ENCODE assay signal across 8 cellular contexts in genomic region chr12:122895757-122896636, GRCh38. TPM values are rescaled to one million over a fixed set of nuclear protein-coding genes. Genes with fewer than 3 reads are reported as not detected.
DNase-seq lines count a peak whose midpoint lies in the region; ATAC-seq and TF ChIP-seq lines count a peak whose summit lies in the region.

TSS of gene VPS37B (minus strand) at chr12:122896124. CDS start at chr12:122896062, 62 bp downstream.

- H3K27ac ChIP-seq in esophagus (ENCODE audit: low read depth in 2 of 2, low read length in 1 of 2) (peak within 1 kb of the TSS; percentile 89 to 95), muscle layer of colon (ENCODE audit: low read depth, low read length) (peak within 1 kb of the TSS; percentile 89)

- H3K4me3 Mint-ChIP-seq in activated T-cell treated with anti-CD3 and anti-CD28 coated beads, Interleukin-2, amount 50 U/mL, for 4 hours, result peak within 1 kb of the TSS; percentile 92

- no peaks in the 10 kb centered on the region for H3K27me3 Mint-ChIP-seq in activated T-cell treated with anti-CD3 and anti-CD28 coated beads, Interleukin-2, amount 50 U/mL, for 4 hours (ENCODE audit: low read depth)

- peaks cover 5% of the 10 kb centered on the region for H3K36me3 Mint-ChIP-seq in activated T-cell treated with anti-CD3 and anti-CD28 coated beads, Interleukin-2, amount 50 U/mL, for 4 hours (ENCODE audit: insufficient read depth)

- H3K4me3 ChIP-seq in NT2/D1 (ENCODE audit: insufficient read length, low read depth) (peak within 1 kb of the TSS; percentile 91), esophagus (ENCODE audit: low read depth in 1 of 2, low read length in 2 of 2) (peak within 1 kb of the TSS; percentile 74 to 85), muscle layer of colon (ENCODE audit: low read depth in 1 of 2, low read length in 2 of 2) (peak within 1 kb of the TSS; percentile 75 to 92)

- H3K4me1 ChIP-seq in NT2/D1 (ENCODE audit: insufficient read depth, insufficient read length) (no peaks in the 10 kb centered on the region), esophagus (ENCODE audit: control insufficient read depth in 2 of 2, insufficient read depth in 2 of 2, low read length in 1 of 2) (peaks cover 0 to 2% of the 10 kb centered on the region in 2 donors), muscle layer of colon (ENCODE audit: insufficient read depth, low read length) (peaks cover 26% of the 10 kb centered on the region)

- 8 to 10% methylated on average over 63 to 78 of the region's 78 CpGs for WGBS in esophagus, 2 donors

- H3K9me3 ChIP-seq in NT2/D1 (ENCODE audit: insufficient read depth, low read length), result no peaks in the 10 kb centered on the region
- H3K9me3 ChIP-seq in esophagus (ENCODE audit: control insufficient read depth in 2 of 2, insufficient read depth in 1 of 2, low read depth in 1 of 2, low read length in 1 of 2), result no peaks in the 10 kb centered on the region
- no peaks in the 10 kb centered on the region for H3K9me3 ChIP-seq in muscle layer of colon (ENCODE audit: low read length)

- H3K4me1 Mint-ChIP-seq in activated T-cell treated with anti-CD3 and anti-CD28 coated beads, Interleukin-2, amount 50 U/mL, for 4 hours (ENCODE audit: low read depth), result peaks cover 90% of the 10 kb centered on the region

- H3K27me3 ChIP-seq in NT2/D1 (ENCODE audit: insufficient read depth, insufficient read length), result no peaks in the 10 kb centered on the region
- no peaks in the 10 kb centered on the region for H3K27me3 ChIP-seq in esophagus (ENCODE audit: control insufficient read depth in 1 of 2, insufficient read depth in 2 of 2, low read length in 2 of 2)
- H3K27me3 ChIP-seq in muscle layer of colon (ENCODE audit: control insufficient read depth in 1 of 2, insufficient read depth in 2 of 2, low read length in 2 of 2), result no peaks in the 10 kb centered on the region

- ATAC-seq in HG03342 (IDR thresholded peaks at IDR 0.05; ENCODE audit: unreplicated experiment) (peak; percentile 55), HG02642 (IDR thresholded peaks at IDR 0.05; ENCODE audit: poor library complexity, unreplicated experiment) (no peak)
- peak; percentile 60 to 63 for ATAC-seq in activated T-cell treated with anti-CD3 and anti-CD28 coated beads, Interleukin-2, amount 50 U/mL, for 4 hours

- DNase-seq in GM13977 (ENCODE audit: low spot score) (peak; percentile 92), NT2/D1 (ENCODE audit: low read depth, low spot score) (peak; percentile 63)
- peak; percentile 88 for DNase-seq in activated T-cell treated with anti-CD3 and anti-CD28 coated beads, Interleukin-2, amount 50 U/mL, for 4 hours
- peak; percentile 93 for DNase-seq in stimulated activated CD8-positive, alpha-beta memory T cell treated with anti-CD3 and anti-CD28 coated beads, Interleukin-4, amount 100 ng/mL, for 48 hours

- H3K9ac ChIP-seq in NT2/D1 (ENCODE audit: insufficient read length, low read depth), result peak within 1 kb of the TSS; percentile 94
- H3K9ac ChIP-seq in muscle layer of colon (ENCODE audit: low read length), result peak within 1 kb of the TSS; percentile 92

- H3K36me3 ChIP-seq in NT2/D1 (ENCODE audit: insufficient read depth, insufficient read length, low read length), result peaks cover 15% of the 10 kb centered on the region
- no peaks in the 10 kb centered on the region for H3K36me3 ChIP-seq in esophagus (ENCODE audit: control insufficient read depth in 2 of 2, insufficient read depth in 2 of 2, low read length in 1 of 2)
- no peaks in the 10 kb centered on the region for H3K36me3 ChIP-seq in muscle layer of colon (ENCODE audit: insufficient read depth, low read length)

- TF ChIP-seq CTCF in GM13977 (IDR thresholded peaks at IDR 0.05; ENCODE audit: extremely low read depth, insufficient read depth, missing control alignments), result no peak

- in situ Hi-C loops in GM13977 (cut with MboI; ENCODE audit: low pct_unique_long_range_greater_than_20kb, low sequenced_read_pairs, unreplicated experiment), result no loop called here

- H3K9me3 Mint-ChIP-seq in activated T-cell treated with anti-CD3 and anti-CD28 coated beads, Interleukin-2, amount 50 U/mL, for 4 hours, result peaks cover 6% of the 10 kb centered on the region

RNA-seq across cellular contexts. Expression of gene VPS37B, which starts in this region (rescaled TPM):
- total RNA-seq in activated T-cell treated with anti-CD3 and anti-CD28 coated beads, Interleukin-2, amount 50 U/mL, for 4 hours, result 10 to 100 TPM; 11.9 to 20.3 (median 18.4) TPM
- polyA plus RNA-seq in esophagus, result 10 to 100 TPM; 50.2 to 81.4 TPM
